1 cellular context compared by ENCODE assay signal in the genomic region with DNA sequence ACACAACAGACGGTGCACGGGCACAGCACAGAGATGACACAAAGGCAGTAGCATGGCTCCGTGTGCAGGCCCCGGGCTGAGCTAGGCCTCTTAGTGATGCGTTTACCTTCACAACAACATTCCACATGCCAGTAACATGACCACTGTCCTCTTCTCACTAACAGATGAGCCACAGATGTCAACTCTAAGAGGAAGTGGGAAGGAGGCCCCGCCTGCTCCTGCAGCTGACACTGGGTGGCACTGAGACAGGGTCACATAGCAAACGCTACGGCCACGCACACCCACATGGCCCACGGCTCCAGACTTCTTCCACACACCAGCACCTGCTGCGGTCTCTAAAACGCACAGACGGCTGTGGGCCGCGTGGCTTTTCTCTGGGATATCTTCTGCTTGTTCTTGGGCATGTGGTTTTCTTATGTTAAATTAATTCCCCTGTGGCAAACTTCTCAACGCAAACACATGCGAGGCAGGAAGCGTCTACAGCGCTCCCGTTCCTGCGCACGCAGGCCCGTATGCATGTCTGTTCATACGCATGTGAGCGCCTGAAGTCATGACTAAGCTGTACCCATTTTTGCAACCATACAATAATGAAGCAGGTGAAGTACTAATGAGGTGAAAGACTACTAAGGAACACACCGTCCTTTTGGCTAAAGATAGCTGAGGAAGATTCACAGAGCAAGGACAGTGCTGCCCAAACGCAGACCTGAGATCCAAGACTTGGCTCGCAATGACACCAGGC.
TF ChIP-seq lines count a peak whose summit lies in the region.

No MANE protein-coding gene starts in this region.

TF ChIP-seq in HepG2, 621 proteins besides CTCF, POLR2A, EP300 and RAD21 (continued from another document):
- TF ChIP-seq ZNF770 (CRISPR knock-in tag; IDR thresholded peaks at IDR 0.05) = no peak
- TF ChIP-seq ZNF101 (CRISPR knock-in tag; IDR thresholded peaks at IDR 0.05; ENCODE audit: borderline replicate concordance, low read depth) = no peak
- no peak for TF ChIP-seq GABPB1 (CRISPR knock-in tag; IDR thresholded peaks at IDR 0.05)
- TF ChIP-seq WIZ (CRISPR knock-in tag; IDR thresholded peaks at IDR 0.05) = no peak
- TF ChIP-seq ZNF878 (CRISPR knock-in tag; IDR thresholded peaks at IDR 0.05) = no peak
- TF ChIP-seq ZNF766 (CRISPR knock-in tag; IDR thresholded peaks at IDR 0.05; ENCODE audit: borderline replicate concordance) = no peak
- TF ChIP-seq CCDC6 (CRISPR knock-in tag; IDR thresholded peaks at IDR 0.05) = no peak
- no peak for TF ChIP-seq SATB2 (CRISPR knock-in tag; IDR thresholded peaks at IDR 0.05)
- no peak for TF ChIP-seq STAG1 (CRISPR knock-in tag; IDR thresholded peaks at IDR 0.05)
- no peak for TF ChIP-seq PCBP2 (optimal IDR thresholded peaks at IDR 0.05; ENCODE audit: low read depth, low read length, poor library complexity, severe bottlenecking)
- no peak for TF ChIP-seq ZNF597 (CRISPR knock-in tag; IDR thresholded peaks at IDR 0.05)
- TF ChIP-seq, protein P1, sequence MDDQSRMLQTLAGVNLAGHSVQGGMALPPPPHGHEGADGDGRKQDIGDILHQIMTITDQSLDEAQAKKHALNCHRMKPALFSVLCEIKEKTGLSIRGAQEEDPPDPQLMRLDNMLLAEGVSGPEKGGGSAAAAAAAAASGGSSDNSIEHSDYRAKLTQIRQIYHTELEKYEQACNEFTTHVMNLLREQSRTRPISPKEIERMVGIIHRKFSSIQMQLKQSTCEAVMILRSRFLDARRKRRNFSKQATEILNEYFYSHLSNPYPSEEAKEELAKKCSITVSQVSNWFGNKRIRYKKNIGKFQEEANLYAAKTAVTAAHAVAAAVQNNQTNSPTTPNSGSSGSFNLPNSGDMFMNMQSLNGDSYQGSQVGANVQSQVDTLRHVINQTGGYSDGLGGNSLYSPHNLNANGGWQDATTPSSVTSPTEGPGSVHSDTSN (CRISPR knock-in tag; IDR thresholded peaks at IDR 0.05; ENCODE audit: borderline replicate concordance) = no peak
- no peak for TF ChIP-seq ZNF737 (CRISPR knock-in tag; IDR thresholded peaks at IDR 0.05; ENCODE audit: borderline replicate concordance)
- no peak for TF ChIP-seq ADNP (CRISPR knock-in tag; IDR thresholded peaks at IDR 0.05)
